ENCODE assay signal across 16 cellular contexts in genomic region chr3:24487325-24488242, GRCh38. TPM values are rescaled to one million over a fixed set of nuclear protein-coding genes. Genes with fewer than 3 reads are reported as not detected.
"Had no signal": no experiment of that assay in that cellular context is flagged by ENCODE, and none has a peak within 500 bp of the region (broad histone marks: within the 10 kb centered on the region; RNA-seq: fewer than 3 reads in every experiment).

No MANE protein-coding gene starts in this region.

- H3K27me3 Mint-ChIP-seq: central memory CD8-positive, alpha-beta T cell had no signal

- DNase-seq: activated CD4-positive, alpha-beta T cell treated with anti-CD3 and anti-CD28 coated beads, Interleukin-2, amount 10 ng/mL, durations not matched to agents 24 days and 14 days; activated CD8-positive, alpha-beta memory T cell treated with anti-CD3 and anti-CD28 coated beads for 24 hours; activated naive CD4-positive, alpha-beta T cell treated with Interleukin-2 at 50 U/mL for 16 hours; activated naive CD8-positive, alpha-beta T cell treated with anti-CD3 and anti-CD28 coated beads, Interleukin-2, amount 50 U/mL, for 24 hours; endodermal cell; lower lobe of right lung; naive thymus-derived CD4-positive, alpha-beta T cell; SK-N-SH; small intestine; transverse colon had no signal

- H3K4me1 ChIP-seq: parathyroid adenoma had no signal

- H3K36me3 ChIP-seq: lower lobe of right lung, transverse colon had no signal

- H3K36me3 Mint-ChIP-seq: naive thymus-derived CD4-positive, alpha-beta T cell; stimulated activated memory B cell treated with anti-CD40 and anti-IgM and Interleukin-4, amounts not matched to agents 10 μg/mL and 1 μg/mL and 100 μg/mL, for 72 hours; WTC11 had no signal

- H3K27ac Mint-ChIP-seq: activated CD4-positive, alpha-beta T cell treated with anti-CD3 and anti-CD28 coated beads, Interleukin-2, amount 10 ng/mL, durations not matched to agents 24 days and 14 days; activated naive CD8-positive, alpha-beta T cell treated with anti-CD3 and anti-CD28 coated beads, Interleukin-2, amount 50 U/mL, for 24 hours; dendritic cell treated with granulocyte-macrophage colony-stimulating factor and Interleukin-4, amounts not matched to agents 40 ng/mL and 50 ng/mL, for 4 days; endodermal cell; naive thymus-derived CD4-positive, alpha-beta T cell; stimulated activated memory B cell treated with anti-CD40 and anti-IgM and Interleukin-4, amounts not matched to agents 10 μg/mL and 1 μg/mL and 100 μg/mL, for 72 hours; WTC11 had no signal

- H3K4me3 Mint-ChIP-seq: activated CD4-positive, alpha-beta T cell treated with anti-CD3 and anti-CD28 coated beads, Interleukin-2, amount 10 ng/mL, durations not matched to agents 24 days and 14 days; activated naive CD8-positive, alpha-beta T cell treated with anti-CD3 and anti-CD28 coated beads, Interleukin-2, amount 50 U/mL, for 24 hours; central memory CD8-positive, alpha-beta T cell; dendritic cell treated with granulocyte-macrophage colony-stimulating factor and Interleukin-4, amounts not matched to agents 40 ng/mL and 50 ng/mL, for 4 days; endodermal cell; naive thymus-derived CD4-positive, alpha-beta T cell; stimulated activated memory B cell treated with anti-CD40 and anti-IgM and Interleukin-4, amounts not matched to agents 10 μg/mL and 1 μg/mL and 100 μg/mL, for 72 hours; WTC11 had no signal

- H3K27me3 ChIP-seq: transverse colon had no signal

- H3K9me3 Mint-ChIP-seq: activated CD4-positive, alpha-beta T cell treated with anti-CD3 and anti-CD28 coated beads, Interleukin-2, amount 10 ng/mL, durations not matched to agents 24 days and 14 days; activated naive CD8-positive, alpha-beta T cell treated with anti-CD3 and anti-CD28 coated beads, Interleukin-2, amount 50 U/mL, for 24 hours; dendritic cell treated with granulocyte-macrophage colony-stimulating factor and Interleukin-4, amounts not matched to agents 40 ng/mL and 50 ng/mL, for 4 days; endodermal cell; stimulated activated memory B cell treated with anti-CD40 and anti-IgM and Interleukin-4, amounts not matched to agents 10 μg/mL and 1 μg/mL and 100 μg/mL, for 72 hours; WTC11 had no signal

- H3K9me3 ChIP-seq: lower lobe of right lung, SK-N-SH, transverse colon had no signal

- H3K27ac ChIP-seq: lower lobe of right lung, parathyroid adenoma had no signal

- H3K4me3 ChIP-seq: lower lobe of right lung, transverse colon had no signal

- H3K9ac ChIP-seq: parathyroid adenoma, SK-N-SH had no signal

- H3K4me1 Mint-ChIP-seq: activated CD4-positive, alpha-beta T cell treated with anti-CD3 and anti-CD28 coated beads, Interleukin-2, amount 10 ng/mL, durations not matched to agents 24 days and 14 days; activated naive CD8-positive, alpha-beta T cell treated with anti-CD3 and anti-CD28 coated beads, Interleukin-2, amount 50 U/mL, for 24 hours; central memory CD8-positive, alpha-beta T cell; endodermal cell; naive thymus-derived CD4-positive, alpha-beta T cell; stimulated activated memory B cell treated with anti-CD40 and anti-IgM and Interleukin-4, amounts not matched to agents 10 μg/mL and 1 μg/mL and 100 μg/mL, for 72 hours had no signal

RNA-seq across cellular contexts. Expression of gene THRB, which starts 7.1 kb away (rescaled TPM):
- total RNA-seq: activated CD4-positive, alpha-beta T cell treated with anti-CD3 and anti-CD28 coated beads, Interleukin-2, amount 10 ng/mL, durations not matched to agents 24 days and 14 days; T-helper 1 cell treated with Interleukin-12 subunit alpha and Interleukin-12 subunit beta and Interleukin-4 antibody, amounts not matched to agents 30 ng/mL and 1 ng/mL, for 36 hours had no signal
